ENCODE assay signal across 1 cellular context in the genomic region with DNA sequence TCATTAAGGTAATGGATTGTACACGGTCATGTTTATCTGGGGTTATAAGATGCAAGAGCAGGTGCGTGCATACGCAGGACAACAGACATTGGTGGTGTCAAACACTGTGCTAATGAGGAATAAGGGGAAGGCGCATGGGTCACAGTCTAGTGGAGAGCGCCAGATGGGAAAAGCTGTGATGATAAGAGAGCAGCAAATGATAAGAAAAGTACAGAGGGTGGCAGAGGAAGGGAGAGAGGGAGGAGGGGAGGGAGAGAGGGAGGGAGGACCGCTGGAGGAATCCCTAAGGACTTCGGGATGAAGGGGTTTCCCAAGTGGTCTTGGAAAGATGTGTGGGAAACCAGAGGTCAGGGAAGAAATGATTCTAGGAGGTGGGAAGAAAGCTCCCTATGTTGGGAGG.
TF ChIP-seq lines count a peak whose summit lies in the region.

No MANE protein-coding gene starts in this region.

TF ChIP-seq in H1, 55 proteins besides CTCF, POLR2A, EP300 and RAD21 (continued from another document):
- no peak for TF ChIP-seq BCL11A (IDR thresholded peaks at IDR 0.05; ENCODE audit: low read depth in 2 of 2, low read length in 2 of 2)
- TF ChIP-seq EZH2 (IDR thresholded peaks at IDR 0.05; ENCODE audit: low read depth, low read length, severe bottlenecking) = no peak
- TF ChIP-seq HDAC2 (IDR thresholded peaks at IDR 0.05; ENCODE audit: borderline replicate concordance in 1 of 2, low read depth in 2 of 2, low read length in 2 of 2) = no peak
- TF ChIP-seq, protein P1, sequence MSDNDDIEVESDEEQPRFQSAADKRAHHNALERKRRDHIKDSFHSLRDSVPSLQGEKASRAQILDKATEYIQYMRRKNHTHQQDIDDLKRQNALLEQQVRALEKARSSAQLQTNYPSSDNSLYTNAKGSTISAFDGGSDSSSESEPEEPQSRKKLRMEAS (IDR thresholded peaks at IDR 0.05) = no peak
- no peak for TF ChIP-seq RFX5 (IDR thresholded peaks at IDR 0.05; ENCODE audit: borderline replicate concordance, low read depth, low read length)
TF ChIP-seq in H1: peak in this region for 0.
